1 cellular context compared by ENCODE assay signal in the genomic region with DNA sequence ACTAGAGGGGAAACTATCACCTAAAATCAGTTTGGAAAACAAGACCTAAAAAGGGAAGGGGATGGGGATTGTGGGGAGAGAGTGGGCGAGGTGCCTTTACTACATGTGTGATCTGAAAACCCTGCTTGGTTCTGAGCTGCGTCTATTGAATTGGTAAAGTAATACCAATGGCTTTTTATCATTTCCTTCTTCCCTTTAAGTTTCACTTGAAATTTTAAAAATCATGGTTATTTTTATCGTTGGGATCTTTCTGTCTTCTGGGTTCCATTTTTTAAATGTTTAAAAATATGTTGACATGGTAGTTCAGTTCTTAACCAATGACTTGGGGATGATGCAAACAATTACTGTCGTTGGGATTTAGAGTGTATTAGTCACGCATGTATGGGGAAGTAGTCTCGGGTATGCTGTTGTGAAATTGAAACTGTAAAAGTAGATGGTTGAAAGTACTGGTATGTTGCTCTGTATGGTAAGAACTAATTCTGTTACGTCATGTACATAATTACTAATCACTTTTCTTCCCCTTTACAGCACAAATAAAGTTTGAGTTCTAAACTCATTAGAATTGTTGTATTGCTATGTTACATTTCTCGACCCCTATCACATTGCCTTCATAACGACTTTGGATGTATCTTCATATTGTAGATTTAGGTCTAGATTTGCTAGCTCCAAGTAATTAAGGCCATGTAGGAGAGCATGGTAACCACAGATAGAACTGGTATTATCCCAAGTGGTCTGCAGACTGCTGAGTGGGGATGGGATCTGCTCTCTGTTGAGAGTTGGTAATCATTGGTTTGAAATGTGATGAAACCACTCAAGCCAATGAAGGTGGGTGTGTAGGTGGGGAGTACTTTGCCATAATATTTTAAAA.
A peak's percentile ranks its signal among the peaks of the same experiment; 100 is the strongest.
TF ChIP-seq lines count a peak whose summit lies in the region.

No MANE protein-coding gene starts in this region.

TF ChIP-seq in HepG2, 621 proteins besides CTCF, POLR2A, EP300 and RAD21 (continues in another document):
- TF ChIP-seq ZNF781 (CRISPR knock-in tag; IDR thresholded peaks at IDR 0.05; ENCODE audit: borderline replicate concordance, not compliant biosample characterization), result no peak
- TF ChIP-seq NRL (CRISPR knock-in tag; IDR thresholded peaks at IDR 0.05; ENCODE audit: borderline replicate concordance), result no peak
- TF ChIP-seq, protein P1, sequence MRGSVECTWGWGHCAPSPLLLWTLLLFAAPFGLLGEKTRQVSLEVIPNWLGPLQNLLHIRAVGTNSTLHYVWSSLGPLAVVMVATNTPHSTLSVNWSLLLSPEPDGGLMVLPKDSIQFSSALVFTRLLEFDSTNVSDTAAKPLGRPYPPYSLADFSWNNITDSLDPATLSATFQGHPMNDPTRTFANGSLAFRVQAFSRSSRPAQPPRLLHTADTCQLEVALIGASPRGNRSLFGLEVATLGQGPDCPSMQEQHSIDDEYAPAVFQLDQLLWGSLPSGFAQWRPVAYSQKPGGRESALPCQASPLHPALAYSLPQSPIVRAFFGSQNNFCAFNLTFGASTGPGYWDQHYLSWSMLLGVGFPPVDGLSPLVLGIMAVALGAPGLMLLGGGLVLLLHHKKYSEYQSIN (CRISPR knock-in tag; IDR thresholded peaks at IDR 0.05; ENCODE audit: borderline replicate concordance), result no peak
- 0 out of 2 replicates have a peak, but pooled peaks have one; percentile 51 for TF ChIP-seq ARID2 (CRISPR knock-in tag; IDR thresholded peaks at IDR 0.05; ENCODE audit: borderline replicate concordance)
- TF ChIP-seq ZNF326 (CRISPR knock-in tag; IDR thresholded peaks at IDR 0.05; ENCODE audit: borderline replicate concordance), result no peak
- TF ChIP-seq ZNF724P (CRISPR knock-in tag; IDR thresholded peaks at IDR 0.05; ENCODE audit: borderline replicate concordance), result no peak
- TF ChIP-seq SRSF4 (IDR thresholded peaks at IDR 0.05; ENCODE audit: low read depth, low read length, poor library complexity, severe bottlenecking), result peak; percentile 64
- peak; percentile 53 for TF ChIP-seq RBFOX2 (IDR thresholded peaks at IDR 0.05; ENCODE audit: low read depth, low read length)
- TF ChIP-seq ZNF841 (CRISPR knock-in tag; IDR thresholded peaks at IDR 0.05; ENCODE audit: borderline replicate concordance), result peak; percentile 39; the same call in 1 of the 2 replicates
- TF ChIP-seq PHF20 (CRISPR knock-in tag; IDR thresholded peaks at IDR 0.05), result no peak
- peak; percentile 71 for TF ChIP-seq CEBPB (IDR thresholded peaks at IDR 0.05; ENCODE audit: borderline replicate concordance, low read depth, low read length)
- no peak for TF ChIP-seq ZNF83 (CRISPR knock-in tag; IDR thresholded peaks at IDR 0.05; ENCODE audit: borderline replicate concordance)
- peak; percentile 31; the same call in 1 of the 2 replicates for TF ChIP-seq FOXK2 (IDR thresholded peaks at IDR 0.05)
- no peak for TF ChIP-seq ISX (CRISPR knock-in tag; conservative IDR thresholded peaks at IDR 0.05)
- no peak for TF ChIP-seq MATR3 (CRISPR knock-in tag; IDR thresholded peaks at IDR 0.05)
- TF ChIP-seq, protein P2, sequence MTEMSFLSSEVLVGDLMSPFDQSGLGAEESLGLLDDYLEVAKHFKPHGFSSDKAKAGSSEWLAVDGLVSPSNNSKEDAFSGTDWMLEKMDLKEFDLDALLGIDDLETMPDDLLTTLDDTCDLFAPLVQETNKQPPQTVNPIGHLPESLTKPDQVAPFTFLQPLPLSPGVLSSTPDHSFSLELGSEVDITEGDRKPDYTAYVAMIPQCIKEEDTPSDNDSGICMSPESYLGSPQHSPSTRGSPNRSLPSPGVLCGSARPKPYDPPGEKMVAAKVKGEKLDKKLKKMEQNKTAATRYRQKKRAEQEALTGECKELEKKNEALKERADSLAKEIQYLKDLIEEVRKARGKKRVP (CRISPR knock-in tag; IDR thresholded peaks at IDR 0.05), result peak in 1 of 2 experiments; percentile 84; a peak in 2 of 4 replicates
- TF ChIP-seq SAP130 (CRISPR knock-in tag; IDR thresholded peaks at IDR 0.05; ENCODE audit: low read depth), result peak; percentile 28
- TF ChIP-seq SIN3A (IDR thresholded peaks at IDR 0.05; ENCODE audit: borderline replicate concordance, low read depth, low read length), result peak; percentile 9; the same call in 1 of the 2 replicates
- no peak for TF ChIP-seq IKZF4 (CRISPR knock-in tag; IDR thresholded peaks at IDR 0.05; ENCODE audit: borderline replicate concordance, low read depth, not compliant biosample characterization)
- no peak for TF ChIP-seq KLF13 (CRISPR knock-in tag; IDR thresholded peaks at IDR 0.05)
- no peak for TF ChIP-seq HNRNPH1 (optimal IDR thresholded peaks at IDR 0.05; ENCODE audit: low read depth, low read length)
- peak; percentile 89 for TF ChIP-seq ATF7 (IDR thresholded peaks at IDR 0.05)
- TF ChIP-seq ATF7 (CRISPR knock-in tag; IDR thresholded peaks at IDR 0.05), result no peak
- TF ChIP-seq POLR2AphosphoS2 (IDR thresholded peaks at IDR 0.05; ENCODE audit: low read depth, low read length), result peak; percentile 93
- TF ChIP-seq, protein P3, sequence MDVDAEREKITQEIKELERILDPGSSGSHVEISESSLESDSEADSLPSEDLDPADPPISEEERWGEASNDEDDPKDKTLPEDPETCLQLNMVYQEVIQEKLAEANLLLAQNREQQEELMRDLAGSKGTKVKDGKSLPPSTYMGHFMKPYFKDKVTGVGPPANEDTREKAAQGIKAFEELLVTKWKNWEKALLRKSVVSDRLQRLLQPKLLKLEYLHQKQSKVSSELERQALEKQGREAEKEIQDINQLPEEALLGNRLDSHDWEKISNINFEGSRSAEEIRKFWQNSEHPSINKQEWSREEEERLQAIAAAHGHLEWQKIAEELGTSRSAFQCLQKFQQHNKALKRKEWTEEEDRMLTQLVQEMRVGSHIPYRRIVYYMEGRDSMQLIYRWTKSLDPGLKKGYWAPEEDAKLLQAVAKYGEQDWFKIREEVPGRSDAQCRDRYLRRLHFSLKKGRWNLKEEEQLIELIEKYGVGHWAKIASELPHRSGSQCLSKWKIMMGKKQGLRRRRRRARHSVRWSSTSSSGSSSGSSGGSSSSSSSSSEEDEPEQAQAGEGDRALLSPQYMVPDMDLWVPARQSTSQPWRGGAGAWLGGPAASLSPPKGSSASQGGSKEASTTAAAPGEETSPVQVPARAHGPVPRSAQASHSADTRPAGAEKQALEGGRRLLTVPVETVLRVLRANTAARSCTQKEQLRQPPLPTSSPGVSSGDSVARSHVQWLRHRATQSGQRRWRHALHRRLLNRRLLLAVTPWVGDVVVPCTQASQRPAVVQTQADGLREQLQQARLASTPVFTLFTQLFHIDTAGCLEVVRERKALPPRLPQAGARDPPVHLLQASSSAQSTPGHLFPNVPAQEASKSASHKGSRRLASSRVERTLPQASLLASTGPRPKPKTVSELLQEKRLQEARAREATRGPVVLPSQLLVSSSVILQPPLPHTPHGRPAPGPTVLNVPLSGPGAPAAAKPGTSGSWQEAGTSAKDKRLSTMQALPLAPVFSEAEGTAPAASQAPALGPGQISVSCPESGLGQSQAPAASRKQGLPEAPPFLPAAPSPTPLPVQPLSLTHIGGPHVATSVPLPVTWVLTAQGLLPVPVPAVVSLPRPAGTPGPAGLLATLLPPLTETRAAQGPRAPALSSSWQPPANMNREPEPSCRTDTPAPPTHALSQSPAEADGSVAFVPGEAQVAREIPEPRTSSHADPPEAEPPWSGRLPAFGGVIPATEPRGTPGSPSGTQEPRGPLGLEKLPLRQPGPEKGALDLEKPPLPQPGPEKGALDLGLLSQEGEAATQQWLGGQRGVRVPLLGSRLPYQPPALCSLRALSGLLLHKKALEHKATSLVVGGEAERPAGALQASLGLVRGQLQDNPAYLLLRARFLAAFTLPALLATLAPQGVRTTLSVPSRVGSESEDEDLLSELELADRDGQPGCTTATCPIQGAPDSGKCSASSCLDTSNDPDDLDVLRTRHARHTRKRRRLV (CRISPR knock-in tag; IDR thresholded peaks at IDR 0.05), result no peak
- peak; percentile 96 for TF ChIP-seq PAF1 (CRISPR knock-in tag; IDR thresholded peaks at IDR 0.05)
- TF ChIP-seq, protein P4, sequence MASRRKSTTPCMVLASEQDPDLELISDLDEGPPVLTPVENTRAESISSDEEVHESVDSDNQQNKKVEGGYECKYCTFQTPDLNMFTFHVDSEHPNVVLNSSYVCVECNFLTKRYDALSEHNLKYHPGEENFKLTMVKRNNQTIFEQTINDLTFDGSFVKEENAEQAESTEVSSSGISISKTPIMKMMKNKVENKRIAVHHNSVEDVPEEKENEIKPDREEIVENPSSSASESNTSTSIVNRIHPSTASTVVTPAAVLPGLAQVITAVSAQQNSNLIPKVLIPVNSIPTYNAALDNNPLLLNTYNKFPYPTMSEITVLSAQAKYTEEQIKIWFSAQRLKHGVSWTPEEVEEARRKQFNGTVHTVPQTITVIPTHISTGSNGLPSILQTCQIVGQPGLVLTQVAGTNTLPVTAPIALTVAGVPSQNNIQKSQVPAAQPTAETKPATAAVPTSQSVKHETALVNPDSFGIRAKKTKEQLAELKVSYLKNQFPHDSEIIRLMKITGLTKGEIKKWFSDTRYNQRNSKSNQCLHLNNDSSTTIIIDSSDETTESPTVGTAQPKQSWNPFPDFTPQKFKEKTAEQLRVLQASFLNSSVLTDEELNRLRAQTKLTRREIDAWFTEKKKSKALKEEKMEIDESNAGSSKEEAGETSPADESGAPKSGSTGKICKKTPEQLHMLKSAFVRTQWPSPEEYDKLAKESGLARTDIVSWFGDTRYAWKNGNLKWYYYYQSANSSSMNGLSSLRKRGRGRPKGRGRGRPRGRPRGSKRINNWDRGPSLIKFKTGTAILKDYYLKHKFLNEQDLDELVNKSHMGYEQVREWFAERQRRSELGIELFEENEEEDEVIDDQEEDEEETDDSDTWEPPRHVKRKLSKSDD (CRISPR knock-in tag; IDR thresholded peaks at IDR 0.05; ENCODE audit: low read depth), result no peak
- 0 out of 2 replicates have a peak, but pooled peaks have one; percentile 52 for TF ChIP-seq HNRNPL (IDR thresholded peaks at IDR 0.05; ENCODE audit: low read depth, low read length)
- TF ChIP-seq ZC3H13 (CRISPR knock-in tag; IDR thresholded peaks at IDR 0.05), result 0 out of 2 replicates have a peak, but pooled peaks have one; percentile 9
- 0 out of 2 replicates have a peak, but pooled peaks have one; percentile 30 for TF ChIP-seq KAT7 (CRISPR knock-in tag; IDR thresholded peaks at IDR 0.05; ENCODE audit: borderline replicate concordance)
- TF ChIP-seq, protein P5, sequence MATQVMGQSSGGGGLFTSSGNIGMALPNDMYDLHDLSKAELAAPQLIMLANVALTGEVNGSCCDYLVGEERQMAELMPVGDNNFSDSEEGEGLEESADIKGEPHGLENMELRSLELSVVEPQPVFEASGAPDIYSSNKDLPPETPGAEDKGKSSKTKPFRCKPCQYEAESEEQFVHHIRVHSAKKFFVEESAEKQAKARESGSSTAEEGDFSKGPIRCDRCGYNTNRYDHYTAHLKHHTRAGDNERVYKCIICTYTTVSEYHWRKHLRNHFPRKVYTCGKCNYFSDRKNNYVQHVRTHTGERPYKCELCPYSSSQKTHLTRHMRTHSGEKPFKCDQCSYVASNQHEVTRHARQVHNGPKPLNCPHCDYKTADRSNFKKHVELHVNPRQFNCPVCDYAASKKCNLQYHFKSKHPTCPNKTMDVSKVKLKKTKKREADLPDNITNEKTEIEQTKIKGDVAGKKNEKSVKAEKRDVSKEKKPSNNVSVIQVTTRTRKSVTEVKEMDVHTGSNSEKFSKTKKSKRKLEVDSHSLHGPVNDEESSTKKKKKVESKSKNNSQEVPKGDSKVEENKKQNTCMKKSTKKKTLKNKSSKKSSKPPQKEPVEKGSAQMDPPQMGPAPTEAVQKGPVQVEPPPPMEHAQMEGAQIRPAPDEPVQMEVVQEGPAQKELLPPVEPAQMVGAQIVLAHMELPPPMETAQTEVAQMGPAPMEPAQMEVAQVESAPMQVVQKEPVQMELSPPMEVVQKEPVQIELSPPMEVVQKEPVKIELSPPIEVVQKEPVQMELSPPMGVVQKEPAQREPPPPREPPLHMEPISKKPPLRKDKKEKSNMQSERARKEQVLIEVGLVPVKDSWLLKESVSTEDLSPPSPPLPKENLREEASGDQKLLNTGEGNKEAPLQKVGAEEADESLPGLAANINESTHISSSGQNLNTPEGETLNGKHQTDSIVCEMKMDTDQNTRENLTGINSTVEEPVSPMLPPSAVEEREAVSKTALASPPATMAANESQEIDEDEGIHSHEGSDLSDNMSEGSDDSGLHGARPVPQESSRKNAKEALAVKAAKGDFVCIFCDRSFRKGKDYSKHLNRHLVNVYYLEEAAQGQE (IDR thresholded peaks at IDR 0.05; ENCODE audit: borderline replicate concordance in 1 of 2, low read depth in 1 of 2, low read length in 2 of 2), result no peak
- TF ChIP-seq, protein P6, sequence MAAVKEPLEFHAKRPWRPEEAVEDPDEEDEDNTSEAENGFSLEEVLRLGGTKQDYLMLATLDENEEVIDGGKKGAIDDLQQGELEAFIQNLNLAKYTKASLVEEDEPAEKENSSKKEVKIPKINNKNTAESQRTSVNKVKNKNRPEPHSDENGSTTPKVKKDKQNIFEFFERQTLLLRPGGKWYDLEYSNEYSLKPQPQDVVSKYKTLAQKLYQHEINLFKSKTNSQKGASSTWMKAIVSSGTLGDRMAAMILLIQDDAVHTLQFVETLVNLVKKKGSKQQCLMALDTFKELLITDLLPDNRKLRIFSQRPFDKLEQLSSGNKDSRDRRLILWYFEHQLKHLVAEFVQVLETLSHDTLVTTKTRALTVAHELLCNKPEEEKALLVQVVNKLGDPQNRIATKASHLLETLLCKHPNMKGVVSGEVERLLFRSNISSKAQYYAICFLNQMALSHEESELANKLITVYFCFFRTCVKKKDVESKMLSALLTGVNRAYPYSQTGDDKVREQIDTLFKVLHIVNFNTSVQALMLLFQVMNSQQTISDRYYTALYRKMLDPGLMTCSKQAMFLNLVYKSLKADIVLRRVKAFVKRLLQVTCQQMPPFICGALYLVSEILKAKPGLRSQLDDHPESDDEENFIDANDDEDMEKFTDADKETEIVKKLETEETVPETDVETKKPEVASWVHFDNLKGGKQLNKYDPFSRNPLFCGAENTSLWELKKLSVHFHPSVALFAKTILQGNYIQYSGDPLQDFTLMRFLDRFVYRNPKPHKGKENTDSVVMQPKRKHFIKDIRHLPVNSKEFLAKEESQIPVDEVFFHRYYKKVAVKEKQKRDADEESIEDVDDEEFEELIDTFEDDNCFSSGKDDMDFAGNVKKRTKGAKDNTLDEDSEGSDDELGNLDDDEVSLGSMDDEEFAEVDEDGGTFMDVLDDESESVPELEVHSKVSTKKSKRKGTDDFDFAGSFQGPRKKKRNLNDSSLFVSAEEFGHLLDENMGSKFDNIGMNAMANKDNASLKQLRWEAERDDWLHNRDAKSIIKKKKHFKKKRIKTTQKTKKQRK (IDR thresholded peaks at IDR 0.05; ENCODE audit: low read length), result peak; percentile 3; the same call in 1 of the 2 replicates
- peak; percentile 49; the same call in 1 of the 2 replicates for TF ChIP-seq POLR2AphosphoS5 (IDR thresholded peaks at IDR 0.05; ENCODE audit: low read depth, low read length)
- TF ChIP-seq MAZ (IDR thresholded peaks at IDR 0.05; ENCODE audit: borderline replicate concordance, low read depth, low read length), result no peak
- TF ChIP-seq MAZ (CRISPR knock-in tag; IDR thresholded peaks at IDR 0.05; ENCODE audit: low read depth), result no peak
- TF ChIP-seq, protein P7, sequence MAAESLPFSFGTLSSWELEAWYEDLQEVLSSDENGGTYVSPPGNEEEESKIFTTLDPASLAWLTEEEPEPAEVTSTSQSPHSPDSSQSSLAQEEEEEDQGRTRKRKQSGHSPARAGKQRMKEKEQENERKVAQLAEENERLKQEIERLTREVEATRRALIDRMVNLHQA (CRISPR knock-in tag; IDR thresholded peaks at IDR 0.05), result no peak
- TF ChIP-seq ZNF605 (CRISPR knock-in tag; IDR thresholded peaks at IDR 0.05), result no peak
- TF ChIP-seq TRIM24 (CRISPR knock-in tag; IDR thresholded peaks at IDR 0.05), result no peak
- TF ChIP-seq SSRP1 (CRISPR knock-in tag; IDR thresholded peaks at IDR 0.05), result peak; percentile 58
- TF ChIP-seq MLLT10 (CRISPR knock-in tag; IDR thresholded peaks at IDR 0.05), result peak; percentile 84
- 0 out of 2 replicates have a peak, but pooled peaks have one; percentile 23 for TF ChIP-seq TOPORS (CRISPR knock-in tag; IDR thresholded peaks at IDR 0.05)
- TF ChIP-seq ZNF468 (CRISPR knock-in tag; IDR thresholded peaks at IDR 0.05), result no peak
- TF ChIP-seq MEF2D (CRISPR knock-in tag; IDR thresholded peaks at IDR 0.05), result no peak
- TF ChIP-seq ERF (CRISPR knock-in tag; IDR thresholded peaks at IDR 0.05), result no peak
